In genomic region chr2:159712194-159712928, GRCh38 we compare ENCODE assay signal across 1 cellular context.
TF ChIP-seq lines count a peak whose summit lies in the region.

MARCHF7 (plus strand) TSS chr2:159712506; CDS start chr2:159729023, 16,517 bp downstream.

TF ChIP-seq in SK-N-SH treated with all-trans-retinoic acid at 6 μM for 48 hours, 23 proteins besides CTCF, POLR2A, EP300 and RAD21 (continued from another document):
- TF ChIP-seq POU6F1 (CRISPR knock-in tag; IDR thresholded peaks at IDR 0.05; ENCODE audit: borderline replicate concordance, low read depth): no peak
- TF ChIP-seq TOX (CRISPR knock-in tag; IDR thresholded peaks at IDR 0.05; ENCODE audit: borderline replicate concordance): no peak
- TF ChIP-seq BACH2 (CRISPR knock-in tag; IDR thresholded peaks at IDR 0.05; ENCODE audit: borderline replicate concordance): no peak
- no peak for TF ChIP-seq ESRRG (CRISPR knock-in tag; IDR thresholded peaks at IDR 0.05)
- no peak for TF ChIP-seq CSDC2 (CRISPR knock-in tag; IDR thresholded peaks at IDR 0.05)
TF ChIP-seq in SK-N-SH treated with all-trans-retinoic acid at 6 μM for 48 hours: peak in this region for 3.
